Comparison of ENCODE assay signal across 1 cellular context in the genomic region with DNA sequence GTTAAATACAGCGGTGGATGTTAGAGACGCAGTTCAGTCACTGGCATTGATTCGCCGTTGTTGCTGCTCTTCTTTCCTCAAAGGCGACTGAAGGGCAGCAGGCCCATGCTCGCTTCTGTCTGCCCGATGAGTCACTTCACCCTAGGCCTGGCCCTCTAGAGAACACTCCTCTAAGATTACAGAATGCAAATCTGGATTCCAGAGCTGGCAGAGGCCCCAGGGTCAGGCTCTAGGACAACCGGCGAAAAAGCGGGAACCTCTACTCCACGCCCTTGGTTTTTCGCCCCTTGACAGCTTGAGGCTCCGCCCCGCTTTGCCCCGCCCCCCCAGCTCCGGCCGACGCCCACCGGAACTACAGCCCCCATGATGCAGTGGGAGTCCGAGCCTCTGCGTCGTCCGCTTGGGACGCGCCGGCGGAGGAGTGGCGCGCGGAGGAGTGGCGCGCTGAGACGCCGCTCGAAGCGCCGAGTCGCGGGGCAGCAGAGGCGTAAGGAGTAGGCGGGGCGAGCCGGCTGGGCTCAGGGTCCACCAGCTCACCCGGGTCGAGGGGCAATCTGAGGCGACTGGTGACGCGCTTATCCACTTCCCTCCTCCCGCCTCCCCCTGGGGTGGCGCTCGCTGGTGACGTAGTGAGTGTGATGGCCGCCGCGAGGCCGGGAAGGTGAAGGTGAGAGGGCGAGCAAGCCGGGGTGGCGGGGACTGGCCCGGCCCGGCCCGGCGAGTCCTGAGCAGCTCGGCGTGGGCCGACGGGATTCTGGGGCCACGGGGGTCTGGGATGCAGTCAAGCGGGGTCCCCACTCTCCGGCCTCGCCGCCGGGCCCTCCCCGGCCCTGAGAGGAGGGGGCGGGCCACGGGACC.
A peak's percentile ranks its signal among the peaks of the same experiment; 100 is the strongest.
TF ChIP-seq lines count a peak whose summit lies in the region.

A gene (plus strand): TSS at position 627 of the 858 bp plus-strand sequence. CDS start 8,725 bp downstream, outside the sequence.

TF ChIP-seq in HepG2, 621 proteins besides CTCF, POLR2A, EP300 and RAD21 (continued from another document and continues in another):
- TF ChIP-seq, protein P1, sequence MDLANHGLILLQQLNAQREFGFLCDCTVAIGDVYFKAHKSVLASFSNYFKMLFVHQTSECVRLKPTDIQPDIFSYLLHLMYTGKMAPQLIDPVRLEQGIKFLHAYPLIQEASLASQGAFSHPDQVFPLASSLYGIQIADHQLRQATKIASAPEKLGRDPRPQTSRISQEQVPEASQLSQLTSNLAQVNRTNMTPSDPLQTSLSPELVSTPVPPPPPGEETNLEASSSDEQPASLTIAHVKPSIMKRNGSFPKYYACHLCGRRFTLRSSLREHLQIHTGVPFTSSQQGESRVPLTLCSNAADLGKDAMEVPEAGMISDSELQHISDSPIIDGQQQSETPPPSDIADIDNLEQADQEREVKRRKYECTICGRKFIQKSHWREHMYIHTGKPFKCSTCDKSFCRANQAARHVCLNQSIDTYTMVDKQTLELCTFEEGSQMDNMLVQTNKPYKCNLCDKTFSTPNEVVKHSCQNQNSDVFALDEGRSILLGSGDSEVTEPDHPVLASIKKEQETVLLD (CRISPR knock-in tag; IDR thresholded peaks at IDR 0.05; ENCODE audit: low read depth) = peak; percentile 75
- no peak for TF ChIP-seq ZFP62 (CRISPR knock-in tag; IDR thresholded peaks at IDR 0.05)
- TF ChIP-seq EEA1 (CRISPR knock-in tag; IDR thresholded peaks at IDR 0.05; ENCODE audit: borderline replicate concordance) = no peak; the same call in 1 of the 2 replicates
- TF ChIP-seq, protein P2, sequence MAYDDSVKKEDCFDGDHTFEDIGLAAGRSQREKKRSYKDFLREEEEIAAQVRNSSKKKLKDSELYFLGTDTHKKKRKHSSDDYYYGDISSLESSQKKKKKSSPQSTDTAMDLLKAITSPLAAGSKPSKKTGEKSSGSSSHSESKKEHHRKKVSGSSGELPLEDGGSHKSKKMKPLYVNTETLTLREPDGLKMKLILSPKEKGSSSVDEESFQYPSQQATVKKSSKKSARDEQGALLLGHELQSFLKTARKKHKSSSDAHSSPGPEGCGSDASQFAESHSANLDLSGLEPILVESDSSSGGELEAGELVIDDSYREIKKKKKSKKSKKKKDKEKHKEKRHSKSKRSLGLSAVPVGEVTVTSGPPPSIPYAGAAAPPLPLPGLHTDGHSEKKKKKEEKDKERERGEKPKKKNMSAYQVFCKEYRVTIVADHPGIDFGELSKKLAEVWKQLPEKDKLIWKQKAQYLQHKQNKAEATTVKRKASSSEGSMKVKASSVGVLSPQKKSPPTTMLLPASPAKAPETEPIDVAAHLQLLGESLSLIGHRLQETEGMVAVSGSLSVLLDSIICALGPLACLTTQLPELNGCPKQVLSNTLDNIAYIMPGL (CRISPR knock-in tag; IDR thresholded peaks at IDR 0.05; ENCODE audit: borderline replicate concordance in 1 of 2, low read depth in 1 of 2) = peak; percentile 47 to 77; a peak in 3 of 4 replicates
- TF ChIP-seq ARHGAP35 (CRISPR knock-in tag; IDR thresholded peaks at IDR 0.05; ENCODE audit: borderline replicate concordance) = no peak
- TF ChIP-seq ZNF282 (IDR thresholded peaks at IDR 0.05; ENCODE audit: partially characterized antibody) = no peak
- TF ChIP-seq TGIF2 (CRISPR knock-in tag; IDR thresholded peaks at IDR 0.05) = peak; percentile 91
- peak; percentile 76 for TF ChIP-seq RARA (CRISPR knock-in tag; IDR thresholded peaks at IDR 0.05)
- peak; percentile 90 for TF ChIP-seq AGO1 (IDR thresholded peaks at IDR 0.05; ENCODE audit: low read depth, low read length, poor library complexity, severe bottlenecking)
- 0 out of 2 replicates have a peak, but pooled peaks have one; percentile 73 for TF ChIP-seq REPIN1 (CRISPR knock-in tag; IDR thresholded peaks at IDR 0.05; ENCODE audit: borderline replicate concordance, low read depth)
- TF ChIP-seq ZNF567 (CRISPR knock-in tag; IDR thresholded peaks at IDR 0.05; ENCODE audit: borderline replicate concordance) = no peak
- TF ChIP-seq MIER3 (CRISPR knock-in tag; IDR thresholded peaks at IDR 0.05; ENCODE audit: borderline replicate concordance) = no peak; the same call in 1 of the 2 replicates
- TF ChIP-seq, protein P3, sequence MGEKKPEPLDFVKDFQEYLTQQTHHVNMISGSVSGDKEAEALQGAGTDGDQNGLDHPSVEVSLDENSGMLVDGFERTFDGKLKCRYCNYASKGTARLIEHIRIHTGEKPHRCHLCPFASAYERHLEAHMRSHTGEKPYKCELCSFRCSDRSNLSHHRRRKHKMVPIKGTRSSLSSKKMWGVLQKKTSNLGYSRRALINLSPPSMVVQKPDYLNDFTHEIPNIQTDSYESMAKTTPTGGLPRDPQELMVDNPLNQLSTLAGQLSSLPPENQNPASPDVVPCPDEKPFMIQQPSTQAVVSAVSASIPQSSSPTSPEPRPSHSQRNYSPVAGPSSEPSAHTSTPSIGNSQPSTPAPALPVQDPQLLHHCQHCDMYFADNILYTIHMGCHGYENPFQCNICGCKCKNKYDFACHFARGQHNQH (CRISPR knock-in tag; IDR thresholded peaks at IDR 0.05) = peak; percentile 82; the same call in 1 of the 2 replicates
- TF ChIP-seq RFX3 (CRISPR knock-in tag; IDR thresholded peaks at IDR 0.05) = no peak
- no peak for TF ChIP-seq ZFP36L2 (CRISPR knock-in tag; IDR thresholded peaks at IDR 0.05)
- TF ChIP-seq, protein P4, sequence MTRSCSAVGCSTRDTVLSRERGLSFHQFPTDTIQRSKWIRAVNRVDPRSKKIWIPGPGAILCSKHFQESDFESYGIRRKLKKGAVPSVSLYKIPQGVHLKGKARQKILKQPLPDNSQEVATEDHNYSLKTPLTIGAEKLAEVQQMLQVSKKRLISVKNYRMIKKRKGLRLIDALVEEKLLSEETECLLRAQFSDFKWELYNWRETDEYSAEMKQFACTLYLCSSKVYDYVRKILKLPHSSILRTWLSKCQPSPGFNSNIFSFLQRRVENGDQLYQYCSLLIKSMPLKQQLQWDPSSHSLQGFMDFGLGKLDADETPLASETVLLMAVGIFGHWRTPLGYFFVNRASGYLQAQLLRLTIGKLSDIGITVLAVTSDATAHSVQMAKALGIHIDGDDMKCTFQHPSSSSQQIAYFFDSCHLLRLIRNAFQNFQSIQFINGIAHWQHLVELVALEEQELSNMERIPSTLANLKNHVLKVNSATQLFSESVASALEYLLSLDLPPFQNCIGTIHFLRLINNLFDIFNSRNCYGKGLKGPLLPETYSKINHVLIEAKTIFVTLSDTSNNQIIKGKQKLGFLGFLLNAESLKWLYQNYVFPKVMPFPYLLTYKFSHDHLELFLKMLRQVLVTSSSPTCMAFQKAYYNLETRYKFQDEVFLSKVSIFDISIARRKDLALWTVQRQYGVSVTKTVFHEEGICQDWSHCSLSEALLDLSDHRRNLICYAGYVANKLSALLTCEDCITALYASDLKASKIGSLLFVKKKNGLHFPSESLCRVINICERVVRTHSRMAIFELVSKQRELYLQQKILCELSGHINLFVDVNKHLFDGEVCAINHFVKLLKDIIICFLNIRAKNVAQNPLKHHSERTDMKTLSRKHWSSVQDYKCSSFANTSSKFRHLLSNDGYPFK (CRISPR knock-in tag; IDR thresholded peaks at IDR 0.05; ENCODE audit: borderline replicate concordance) = peak; percentile 80; the same call in 1 of the 2 replicates
- peak; percentile 61; the same call in 1 of the 2 replicates for TF ChIP-seq ZSCAN25 (CRISPR knock-in tag; IDR thresholded peaks at IDR 0.05)
- TF ChIP-seq ZSCAN20 (CRISPR knock-in tag; IDR thresholded peaks at IDR 0.05; ENCODE audit: borderline replicate concordance) = no peak; the same call in 1 of the 2 replicates
- TF ChIP-seq MEF2D (CRISPR knock-in tag; IDR thresholded peaks at IDR 0.05) = peak; percentile 42; the same call in 1 of the 2 replicates
- peak; percentile 87 for TF ChIP-seq TAF1 (CRISPR knock-in tag; IDR thresholded peaks at IDR 0.05)
- peak; percentile 65; the same call in 1 of the 2 replicates for TF ChIP-seq FOXA3 (CRISPR knock-in tag; IDR thresholded peaks at IDR 0.05)
- 0 out of 2 replicates have a peak, but pooled peaks have one; percentile 51 for TF ChIP-seq SRY (CRISPR knock-in tag; IDR thresholded peaks at IDR 0.05)
- TF ChIP-seq, protein P5, sequence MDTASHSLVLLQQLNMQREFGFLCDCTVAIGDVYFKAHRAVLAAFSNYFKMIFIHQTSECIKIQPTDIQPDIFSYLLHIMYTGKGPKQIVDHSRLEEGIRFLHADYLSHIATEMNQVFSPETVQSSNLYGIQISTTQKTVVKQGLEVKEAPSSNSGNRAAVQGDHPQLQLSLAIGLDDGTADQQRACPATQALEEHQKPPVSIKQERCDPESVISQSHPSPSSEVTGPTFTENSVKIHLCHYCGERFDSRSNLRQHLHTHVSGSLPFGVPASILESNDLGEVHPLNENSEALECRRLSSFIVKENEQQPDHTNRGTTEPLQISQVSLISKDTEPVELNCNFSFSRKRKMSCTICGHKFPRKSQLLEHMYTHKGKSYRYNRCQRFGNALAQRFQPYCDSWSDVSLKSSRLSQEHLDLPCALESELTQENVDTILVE (CRISPR knock-in tag; IDR thresholded peaks at IDR 0.05) = no peak; the same call in 1 of the 2 replicates
- TF ChIP-seq, protein P6, sequence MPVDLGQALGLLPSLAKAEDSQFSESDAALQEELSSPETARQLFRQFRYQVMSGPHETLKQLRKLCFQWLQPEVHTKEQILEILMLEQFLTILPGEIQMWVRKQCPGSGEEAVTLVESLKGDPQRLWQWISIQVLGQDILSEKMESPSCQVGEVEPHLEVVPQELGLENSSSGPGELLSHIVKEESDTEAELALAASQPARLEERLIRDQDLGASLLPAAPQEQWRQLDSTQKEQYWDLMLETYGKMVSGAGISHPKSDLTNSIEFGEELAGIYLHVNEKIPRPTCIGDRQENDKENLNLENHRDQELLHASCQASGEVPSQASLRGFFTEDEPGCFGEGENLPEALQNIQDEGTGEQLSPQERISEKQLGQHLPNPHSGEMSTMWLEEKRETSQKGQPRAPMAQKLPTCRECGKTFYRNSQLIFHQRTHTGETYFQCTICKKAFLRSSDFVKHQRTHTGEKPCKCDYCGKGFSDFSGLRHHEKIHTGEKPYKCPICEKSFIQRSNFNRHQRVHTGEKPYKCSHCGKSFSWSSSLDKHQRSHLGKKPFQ (CRISPR knock-in tag; IDR thresholded peaks at IDR 0.05; ENCODE audit: insufficient replicate concordance) = peak; percentile 87
- TF ChIP-seq, protein P7, sequence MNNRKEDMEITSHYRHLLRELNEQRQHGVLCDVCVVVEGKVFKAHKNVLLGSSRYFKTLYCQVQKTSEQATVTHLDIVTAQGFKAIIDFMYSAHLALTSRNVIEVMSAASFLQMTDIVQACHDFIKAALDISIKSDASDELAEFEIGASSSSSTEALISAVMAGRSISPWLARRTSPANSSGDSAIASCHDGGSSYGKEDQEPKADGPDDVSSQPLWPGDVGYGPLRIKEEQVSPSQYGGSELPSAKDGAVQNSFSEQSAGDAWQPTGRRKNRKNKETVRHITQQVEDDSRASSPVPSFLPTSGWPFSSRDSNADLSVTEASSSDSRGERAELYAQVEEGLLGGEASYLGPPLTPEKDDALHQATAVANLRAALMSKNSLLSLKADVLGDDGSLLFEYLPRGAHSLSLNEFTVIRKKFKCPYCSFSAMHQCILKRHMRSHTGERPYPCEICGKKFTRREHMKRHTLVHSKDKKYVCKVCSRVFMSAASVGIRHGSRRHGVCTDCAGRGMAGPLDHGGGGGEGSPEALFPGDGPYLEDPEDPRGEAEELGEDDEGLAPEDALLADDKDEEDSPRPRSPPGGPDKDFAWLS (CRISPR knock-in tag; IDR thresholded peaks at IDR 0.05; ENCODE audit: borderline replicate concordance) = no peak
- TF ChIP-seq REXO4 (CRISPR knock-in tag; IDR thresholded peaks at IDR 0.05; ENCODE audit: borderline replicate concordance) = no peak
- TF ChIP-seq ZNF143 (CRISPR knock-in tag; IDR thresholded peaks at IDR 0.05) = peak; percentile 93
- peak; percentile 95 for TF ChIP-seq SIN3B (IDR thresholded peaks at IDR 0.05; ENCODE audit: low read length)
- peak; percentile 68; the same call in 1 of the 2 replicates for TF ChIP-seq AKAP8 (CRISPR knock-in tag; IDR thresholded peaks at IDR 0.05)
- no peak for TF ChIP-seq PCBP2 (optimal IDR thresholded peaks at IDR 0.05; ENCODE audit: low read depth, low read length, poor library complexity, severe bottlenecking)
- peak; percentile 89 for TF ChIP-seq HDAC1 (CRISPR knock-in tag; IDR thresholded peaks at IDR 0.05)
- TF ChIP-seq, protein P8, sequence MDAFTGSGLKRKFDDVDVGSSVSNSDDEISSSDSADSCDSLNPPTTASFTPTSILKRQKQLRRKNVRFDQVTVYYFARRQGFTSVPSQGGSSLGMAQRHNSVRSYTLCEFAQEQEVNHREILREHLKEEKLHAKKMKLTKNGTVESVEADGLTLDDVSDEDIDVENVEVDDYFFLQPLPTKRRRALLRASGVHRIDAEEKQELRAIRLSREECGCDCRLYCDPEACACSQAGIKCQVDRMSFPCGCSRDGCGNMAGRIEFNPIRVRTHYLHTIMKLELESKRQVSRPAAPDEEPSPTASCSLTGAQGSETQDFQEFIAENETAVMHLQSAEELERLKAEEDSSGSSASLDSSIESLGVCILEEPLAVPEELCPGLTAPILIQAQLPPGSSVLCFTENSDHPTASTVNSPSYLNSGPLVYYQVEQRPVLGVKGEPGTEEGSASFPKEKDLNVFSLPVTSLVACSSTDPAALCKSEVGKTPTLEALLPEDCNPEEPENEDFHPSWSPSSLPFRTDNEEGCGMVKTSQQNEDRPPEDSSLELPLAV (CRISPR knock-in tag; conservative IDR thresholded peaks at IDR 0.05; ENCODE audit: low read depth) = no peak
- TF ChIP-seq GABPA (IDR thresholded peaks at IDR 0.05; ENCODE audit: low read depth, low read length) = peak; percentile 32; the same call in 1 of the 2 replicates
- peak; percentile 63 for TF ChIP-seq GABPA (CRISPR knock-in tag; IDR thresholded peaks at IDR 0.05; ENCODE audit: low read depth)
- TF ChIP-seq ZKSCAN8 (CRISPR knock-in tag; IDR thresholded peaks at IDR 0.05; ENCODE audit: borderline replicate concordance) = no peak
- TF ChIP-seq TOE1 (CRISPR knock-in tag; IDR thresholded peaks at IDR 0.05) = 0 out of 2 replicates have a peak, but pooled peaks have one; percentile 68
- TF ChIP-seq, protein P9, sequence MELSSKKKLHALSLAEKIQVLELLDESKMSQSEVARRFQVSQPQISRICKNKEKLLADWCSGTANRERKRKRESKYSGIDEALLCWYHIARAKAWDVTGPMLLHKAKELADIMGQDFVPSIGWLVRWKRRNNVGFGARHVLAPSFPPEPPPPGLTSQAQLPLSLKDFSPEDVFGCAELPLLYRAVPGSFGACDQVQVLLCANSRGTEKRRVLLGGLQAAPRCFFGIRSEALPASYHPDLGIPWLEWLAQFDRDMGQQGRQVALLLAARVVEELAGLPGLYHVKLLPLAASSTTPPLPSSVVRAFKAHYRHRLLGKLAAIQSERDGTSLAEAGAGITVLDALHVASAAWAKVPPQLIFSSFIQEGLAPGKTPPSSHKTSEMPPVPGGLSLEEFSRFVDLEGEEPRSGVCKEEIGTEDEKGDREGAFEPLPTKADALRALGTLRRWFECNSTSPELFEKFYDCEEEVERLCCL (CRISPR knock-in tag; IDR thresholded peaks at IDR 0.05; ENCODE audit: borderline replicate concordance) = no peak
- TF ChIP-seq NCOR1 (IDR thresholded peaks at IDR 0.05; ENCODE audit: borderline replicate concordance, low read length) = no peak; the same call in 1 of the 2 replicates
- TF ChIP-seq, protein P10, sequence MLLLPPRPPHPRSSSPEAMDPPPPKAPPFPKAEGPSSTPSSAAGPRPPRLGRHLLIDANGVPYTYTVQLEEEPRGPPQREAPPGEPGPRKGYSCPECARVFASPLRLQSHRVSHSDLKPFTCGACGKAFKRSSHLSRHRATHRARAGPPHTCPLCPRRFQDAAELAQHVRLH (CRISPR knock-in tag; IDR thresholded peaks at IDR 0.05; ENCODE audit: borderline replicate concordance, low read depth) = no peak
- no peak for TF ChIP-seq ZNF75D (CRISPR knock-in tag; IDR thresholded peaks at IDR 0.05; ENCODE audit: borderline replicate concordance)
- no peak; the same call in 1 of the 2 replicates for TF ChIP-seq ZNF777 (CRISPR knock-in tag; IDR thresholded peaks at IDR 0.05)
- TF ChIP-seq ZNF160 (CRISPR knock-in tag; IDR thresholded peaks at IDR 0.05) = peak; percentile 75
